ENCODE assay signal across 1 cellular context in genomic region chr7:1144269-1144771, GRCh38.
TF ChIP-seq lines count a peak whose summit lies in the region.

No MANE protein-coding gene starts in this region.

TF ChIP-seq in GM12878, 131 proteins besides CTCF, POLR2A, EP300 and RAD21:
- TF ChIP-seq SPI1 (IDR thresholded peaks at IDR 0.05; ENCODE audit: borderline replicate concordance, insufficient read depth, low read depth, low read length) (0 out of 2 replicates have a peak, but pooled peaks have one; percentile 13), IKZF1 (conservative IDR thresholded peaks at IDR 0.05) (0 out of 2 replicates have a peak, but pooled peaks have one; percentile 6), NKRF (conservative IDR thresholded peaks at IDR 0.05) (no peak), SMC3 (IDR thresholded peaks at IDR 0.05; ENCODE audit: borderline replicate concordance, low read length) (peak; percentile 35; the same call in 1 of the 2 replicates), RAD51 (IDR thresholded peaks at IDR 0.05) (no peak), ATF2 (IDR thresholded peaks at IDR 0.05; ENCODE audit: low read length) (no peak), SKIL (IDR thresholded peaks at IDR 0.05; ENCODE audit: low read depth, poor library complexity, severe bottlenecking) (no peak), CREM (IDR thresholded peaks at IDR 0.05; ENCODE audit: low read depth) (no peak)
